Comparison of ENCODE assay signal across 1 cellular context in the genomic region with DNA sequence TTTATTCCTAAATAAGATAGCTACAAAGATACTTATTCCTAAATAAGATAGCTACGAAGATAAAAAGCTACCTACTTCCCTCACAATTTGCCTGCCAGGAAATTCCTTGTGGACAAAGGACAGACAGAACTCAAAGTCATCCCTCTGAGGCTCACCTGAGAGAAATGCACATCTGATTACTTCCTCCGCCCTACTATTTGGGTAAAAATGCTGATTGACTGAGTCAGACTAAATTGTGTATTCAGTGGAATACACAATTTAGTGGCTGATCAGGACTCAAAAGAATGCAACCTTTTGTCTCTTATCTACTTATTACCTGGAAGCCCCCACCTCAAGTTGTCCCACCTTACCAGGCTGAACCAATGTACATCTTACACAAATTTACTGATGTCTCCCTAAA.
TF ChIP-seq lines count a peak whose summit lies in the region.

No MANE protein-coding gene starts in this region.

TF ChIP-seq in GM23338, 12 proteins besides CTCF, POLR2A, EP300 and RAD21 (continued from another document):
- TF ChIP-seq, protein P1, sequence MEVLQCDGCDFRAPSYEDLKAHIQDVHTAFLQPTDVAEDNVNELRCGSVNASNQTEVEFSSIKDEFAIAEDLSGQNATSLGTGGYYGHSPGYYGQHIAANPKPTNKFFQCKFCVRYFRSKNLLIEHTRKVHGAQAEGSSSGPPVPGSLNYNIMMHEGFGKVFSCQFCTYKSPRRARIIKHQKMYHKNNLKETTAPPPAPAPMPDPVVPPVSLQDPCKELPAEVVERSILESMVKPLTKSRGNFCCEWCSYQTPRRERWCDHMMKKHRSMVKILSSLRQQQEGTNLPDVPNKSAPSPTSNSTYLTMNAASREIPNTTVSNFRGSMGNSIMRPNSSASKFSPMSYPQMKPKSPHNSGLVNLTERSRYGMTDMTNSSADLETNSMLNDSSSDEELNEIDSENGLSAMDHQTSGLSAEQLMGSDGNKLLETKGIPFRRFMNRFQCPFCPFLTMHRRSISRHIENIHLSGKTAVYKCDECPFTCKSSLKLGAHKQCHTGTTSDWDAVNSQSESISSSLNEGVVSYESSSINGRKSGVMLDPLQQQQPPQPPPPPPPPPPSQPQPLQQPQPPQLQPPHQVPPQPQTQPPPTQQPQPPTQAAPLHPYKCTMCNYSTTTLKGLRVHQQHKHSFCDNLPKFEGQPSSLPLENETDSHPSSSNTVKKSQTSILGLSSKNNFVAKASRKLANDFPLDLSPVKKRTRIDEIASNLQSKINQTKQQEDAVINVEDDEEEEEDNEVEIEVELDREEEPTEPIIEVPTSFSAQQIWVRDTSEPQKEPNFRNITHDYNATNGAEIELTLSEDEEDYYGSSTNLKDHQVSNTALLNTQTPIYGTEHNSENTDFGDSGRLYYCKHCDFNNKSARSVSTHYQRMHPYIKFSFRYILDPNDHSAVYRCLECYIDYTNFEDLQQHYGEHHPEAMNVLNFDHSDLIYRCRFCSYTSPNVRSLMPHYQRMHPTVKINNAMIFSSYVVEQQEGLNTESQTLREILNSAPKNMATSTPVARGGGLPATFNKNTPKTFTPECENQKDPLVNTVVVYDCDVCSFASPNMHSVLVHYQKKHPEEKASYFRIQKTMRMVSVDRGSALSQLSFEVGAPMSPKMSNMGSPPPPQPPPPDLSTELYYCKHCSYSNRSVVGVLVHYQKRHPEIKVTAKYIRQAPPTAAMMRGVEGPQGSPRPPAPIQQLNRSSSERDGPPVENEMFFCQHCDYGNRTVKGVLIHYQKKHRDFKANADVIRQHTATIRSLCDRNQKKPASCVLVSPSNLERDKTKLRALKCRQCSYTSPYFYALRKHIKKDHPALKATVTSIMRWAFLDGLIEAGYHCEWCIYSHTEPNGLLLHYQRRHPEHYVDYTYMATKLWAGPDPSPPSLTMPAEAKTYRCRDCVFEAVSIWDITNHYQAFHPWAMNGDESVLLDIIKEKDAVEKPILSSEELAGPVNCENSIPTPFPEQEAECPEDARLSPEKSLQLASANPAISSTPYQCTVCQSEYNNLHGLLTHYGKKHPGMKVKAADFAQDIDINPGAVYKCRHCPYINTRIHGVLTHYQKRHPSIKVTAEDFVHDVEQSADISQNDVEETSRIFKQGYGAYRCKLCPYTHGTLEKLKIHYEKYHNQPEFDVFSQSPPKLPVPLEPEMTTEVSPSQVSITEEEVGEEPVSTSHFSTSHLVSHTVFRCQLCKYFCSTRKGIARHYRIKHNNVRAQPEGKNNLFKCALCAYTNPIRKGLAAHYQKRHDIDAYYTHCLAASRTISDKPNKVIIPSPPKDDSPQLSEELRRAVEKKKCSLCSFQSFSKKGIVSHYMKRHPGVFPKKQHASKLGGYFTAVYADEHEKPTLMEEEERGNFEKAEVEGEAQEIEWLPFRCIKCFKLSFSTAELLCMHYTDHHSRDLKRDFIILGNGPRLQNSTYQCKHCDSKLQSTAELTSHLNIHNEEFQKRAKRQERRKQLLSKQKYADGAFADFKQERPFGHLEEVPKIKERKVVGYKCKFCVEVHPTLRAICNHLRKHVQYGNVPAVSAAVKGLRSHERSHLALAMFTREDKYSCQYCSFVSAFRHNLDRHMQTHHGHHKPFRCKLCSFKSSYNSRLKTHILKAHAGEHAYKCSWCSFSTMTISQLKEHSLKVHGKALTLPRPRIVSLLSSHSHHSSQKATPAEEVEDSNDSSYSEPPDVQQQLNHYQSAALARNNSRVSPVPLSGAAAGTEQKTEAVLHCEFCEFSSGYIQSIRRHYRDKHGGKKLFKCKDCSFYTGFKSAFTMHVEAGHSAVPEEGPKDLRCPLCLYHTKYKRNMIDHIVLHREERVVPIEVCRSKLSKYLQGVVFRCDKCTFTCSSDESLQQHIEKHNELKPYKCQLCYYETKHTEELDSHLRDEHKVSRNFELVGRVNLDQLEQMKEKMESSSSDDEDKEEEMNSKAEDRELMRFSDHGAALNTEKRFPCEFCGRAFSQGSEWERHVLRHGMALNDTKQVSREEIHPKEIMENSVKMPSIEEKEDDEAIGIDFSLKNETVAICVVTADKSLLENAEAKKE (CRISPR knock-in tag; IDR thresholded peaks at IDR 0.05), result no peak
- TF ChIP-seq CREB1 (CRISPR knock-in tag; IDR thresholded peaks at IDR 0.05; ENCODE audit: low read depth) (no peak), STAT1 (IDR thresholded peaks at IDR 0.05; ENCODE audit: unreplicated experiment) (no peak), JUNB (IDR thresholded peaks at IDR 0.05; ENCODE audit: unreplicated experiment) (no peak), ZNF331 (CRISPR knock-in tag; IDR thresholded peaks at IDR 0.05; ENCODE audit: low read depth) (no peak)
- TF ChIP-seq, protein P2, sequence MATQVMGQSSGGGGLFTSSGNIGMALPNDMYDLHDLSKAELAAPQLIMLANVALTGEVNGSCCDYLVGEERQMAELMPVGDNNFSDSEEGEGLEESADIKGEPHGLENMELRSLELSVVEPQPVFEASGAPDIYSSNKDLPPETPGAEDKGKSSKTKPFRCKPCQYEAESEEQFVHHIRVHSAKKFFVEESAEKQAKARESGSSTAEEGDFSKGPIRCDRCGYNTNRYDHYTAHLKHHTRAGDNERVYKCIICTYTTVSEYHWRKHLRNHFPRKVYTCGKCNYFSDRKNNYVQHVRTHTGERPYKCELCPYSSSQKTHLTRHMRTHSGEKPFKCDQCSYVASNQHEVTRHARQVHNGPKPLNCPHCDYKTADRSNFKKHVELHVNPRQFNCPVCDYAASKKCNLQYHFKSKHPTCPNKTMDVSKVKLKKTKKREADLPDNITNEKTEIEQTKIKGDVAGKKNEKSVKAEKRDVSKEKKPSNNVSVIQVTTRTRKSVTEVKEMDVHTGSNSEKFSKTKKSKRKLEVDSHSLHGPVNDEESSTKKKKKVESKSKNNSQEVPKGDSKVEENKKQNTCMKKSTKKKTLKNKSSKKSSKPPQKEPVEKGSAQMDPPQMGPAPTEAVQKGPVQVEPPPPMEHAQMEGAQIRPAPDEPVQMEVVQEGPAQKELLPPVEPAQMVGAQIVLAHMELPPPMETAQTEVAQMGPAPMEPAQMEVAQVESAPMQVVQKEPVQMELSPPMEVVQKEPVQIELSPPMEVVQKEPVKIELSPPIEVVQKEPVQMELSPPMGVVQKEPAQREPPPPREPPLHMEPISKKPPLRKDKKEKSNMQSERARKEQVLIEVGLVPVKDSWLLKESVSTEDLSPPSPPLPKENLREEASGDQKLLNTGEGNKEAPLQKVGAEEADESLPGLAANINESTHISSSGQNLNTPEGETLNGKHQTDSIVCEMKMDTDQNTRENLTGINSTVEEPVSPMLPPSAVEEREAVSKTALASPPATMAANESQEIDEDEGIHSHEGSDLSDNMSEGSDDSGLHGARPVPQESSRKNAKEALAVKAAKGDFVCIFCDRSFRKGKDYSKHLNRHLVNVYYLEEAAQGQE (IDR thresholded peaks at IDR 0.05; ENCODE audit: unreplicated experiment), result no peak
